Comparison of ENCODE assay signal across 16 cellular contexts in genomic region chr11:95055273-95055897, GRCh38. TPM values are rescaled to one million over a fixed set of nuclear protein-coding genes. Genes with fewer than 3 reads are reported as not detected.
DNase-seq lines count a peak whose midpoint lies in the region; ATAC-seq and TF ChIP-seq lines count a peak whose summit lies in the region.
"Had no signal": no experiment of that assay in that cellular context is flagged by ENCODE, and none has a peak within 500 bp of the region (broad histone marks: within the 10 kb centered on the region; RNA-seq: fewer than 3 reads in every experiment).

No MANE protein-coding gene starts in this region.

- H3K27me3 ChIP-seq in GM06990 (replicated peaks; ENCODE audit: control insufficient read depth, insufficient read depth, low read length): no peaks in the 10 kb centered on the region
- peaks cover 2% of the 10 kb centered on the region; the same call in 1 of the 2 replicates for H3K27me3 ChIP-seq in Karpas-422 (ENCODE audit: low read length)
- H3K27me3 ChIP-seq in adrenal gland: no peaks in the 10 kb centered on the region

- H3K9me2 ChIP-seq in Karpas-422 (replicated peaks; ENCODE audit: insufficient read depth, low read length): no peaks in the 10 kb centered on the region

- H3K9ac ChIP-seq in Karpas-422 (ENCODE audit: low read length): no peak overlapping the region

- H3K4me2 ChIP-seq in Karpas-422 (ENCODE audit: low read depth, low read length, poor library complexity, severe bottlenecking): no peak overlapping the region

- 39 to 50% (median 46%) methylated on average over 2 of the region's 2 CpGs for WGBS in adrenal gland, 4 donors

- H3K4me3 ChIP-seq in GM06990 (replicated peaks; ENCODE audit: low read depth, low read length) (no peak overlapping the region), Karpas-422 (ENCODE audit: low read length) (no peak overlapping the region), adrenal gland (no peak overlapping the region)
- H3K4me3 ChIP-seq: mucosa of descending colon had no signal

- H3K36me3 ChIP-seq in GM06990 (ENCODE audit: control insufficient read depth, insufficient read depth, low read length) (no peaks in the 10 kb centered on the region), Karpas-422 (ENCODE audit: insufficient read depth, low read length) (no peaks in the 10 kb centered on the region), adrenal gland (replicated peaks in 1 of 2) (no peaks in the 10 kb centered on the region)

- DNase-seq in GM06990 (ENCODE audit: extremely low read depth, insufficient read length): peak; percentile 52
- DNase-seq in hippocampal formation (lab: John Stamatoyannopoulos, UW): no peak
- no peak for DNase-seq in Karpas-422
- DNase-seq in NCI-H345 (lab: John Stamatoyannopoulos, UW): no peak
- no peak for DNase-seq in adrenal gland
- DNase-seq: activated CD4-positive, alpha-beta memory T cell treated with anti-CD3 and anti-CD28 coated beads, Interleukin-2, amount 10 ng/mL, durations not matched to agents 7 days and 5 days; DMS79; mucosa of descending colon; stimulated activated CD4-positive, alpha-beta T cell treated with anti-CD3 and anti-CD28 coated beads, Interleukin-4, amount 100 ng/mL, for 4 hours; T-helper 1 cell had no signal

- ATAC-seq in GM19043 (IDR thresholded peaks at IDR 0.05; ENCODE audit: low read depth, unreplicated experiment) (peak; percentile 98), GM21825 (IDR thresholded peaks at IDR 0.05; ENCODE audit: unreplicated experiment) (peak; percentile 95), HG03135 (IDR thresholded peaks at IDR 0.05; ENCODE audit: unreplicated experiment) (peak; percentile 95)
- ATAC-seq: esophagus mucosa, mucosa of descending colon had no signal

- no peaks in the 10 kb centered on the region for H3K9me3 ChIP-seq in Karpas-422 (ENCODE audit: low read length)
- no peaks in the 10 kb centered on the region for H3K9me3 ChIP-seq in adrenal gland (replicated peaks in 1 of 3)
- H3K9me3 ChIP-seq: mucosa of descending colon had no signal

- no peaks in the 10 kb centered on the region for H3K79me2 ChIP-seq in Karpas-422 (ENCODE audit: low read length)

- no peak for TF ChIP-seq CTCF in GM06990 (IDR thresholded peaks at IDR 0.05; ENCODE audit: insufficient read depth, low read length, poor library complexity, severe bottlenecking)
- no peak for TF ChIP-seq CTCF in adrenal gland (IDR thresholded peaks at IDR 0.05)

- no peak overlapping the region for H2AFZ ChIP-seq in Karpas-422 (ENCODE audit: low read length)

- no peaks in the 10 kb centered on the region for H4K20me1 ChIP-seq in Karpas-422 (ENCODE audit: insufficient read depth, low read depth, low read length)

- no peak for TF ChIP-seq POLR2A in adrenal gland (IDR thresholded peaks at IDR 0.05)

- H3K4me1 ChIP-seq in Karpas-422 (ENCODE audit: low read length): no peaks in the 10 kb centered on the region
- H3K4me1 ChIP-seq in adrenal gland (replicated peaks in 1 of 2): no peaks in the 10 kb centered on the region

- H3K27ac ChIP-seq in Karpas-422 (ENCODE audit: low read length) (no peak overlapping the region), adrenal gland (no peak overlapping the region)

- intact Hi-C loops in adrenal gland (cut with DNase I): no loop called here

RNA-seq across cellular contexts. Expression of gene KDM4F, which starts 6.2 kb away (rescaled TPM):
- not detected in 2 replicates for total RNA-seq in Karpas-422 (2014; rRNA removed; shearing (Covaris generic); ENCODE audit: low replicate concordance)
- total RNA-seq in adrenal gland: not detected
- polyA plus RNA-seq in adrenal gland: not detected
- total RNA-seq: A172; activated CD4-positive, alpha-beta memory T cell treated with anti-CD3 and anti-CD28 coated beads, Interleukin-2, amount 10 ng/mL, durations not matched to agents 7 days and 5 days; chondrocyte; esophagus mucosa; mucosa of descending colon had no signal

RNA-seq across cellular contexts. Expression of gene SRSF8, which starts 11.3 kb away (rescaled TPM):
- total RNA-seq in Karpas-422 (2014; rRNA removed; shearing (Covaris generic); ENCODE audit: low replicate concordance): 50.0 and 111 TPM in 2 replicates
- 10 to 100 TPM; 20.0 to 60.4 (median 39.5) TPM for total RNA-seq in adrenal gland
- polyA plus RNA-seq in adrenal gland: 10 to 100 TPM; 44.8 to 58.8 (median 54.1) TPM

RNA-seq across cellular contexts. Expression of gene KDM4E, which starts 30.3 kb away (rescaled TPM):
- total RNA-seq in Karpas-422 (2014; rRNA removed; shearing (Covaris generic); ENCODE audit: low replicate concordance): not detected in 2 replicates
- total RNA-seq in adrenal gland: not detected
- not detected for polyA plus RNA-seq in adrenal gland
- total RNA-seq: A172; activated CD4-positive, alpha-beta memory T cell treated with anti-CD3 and anti-CD28 coated beads, Interleukin-2, amount 10 ng/mL, durations not matched to agents 7 days and 5 days; chondrocyte; esophagus mucosa; mucosa of descending colon had no signal

RNA-seq across cellular contexts. Expression of gene ENDOD1, which starts 34.3 kb away (rescaled TPM):
- 11.0 and 12.8 TPM in 2 replicates for total RNA-seq in Karpas-422 (2014; rRNA removed; shearing (Covaris generic); ENCODE audit: low replicate concordance)
- 10 to 100 TPM; 17.6 to 54.9 (median 32.8) TPM for total RNA-seq in adrenal gland
- 10 to 100 TPM in 1 of 3 donors, 1 to 10 TPM in 2; 6.1 to 33.1 (median 6.6) TPM for polyA plus RNA-seq in adrenal gland
